Comparison of ENCODE assay signal across 8 cellular contexts in the genomic region with DNA sequence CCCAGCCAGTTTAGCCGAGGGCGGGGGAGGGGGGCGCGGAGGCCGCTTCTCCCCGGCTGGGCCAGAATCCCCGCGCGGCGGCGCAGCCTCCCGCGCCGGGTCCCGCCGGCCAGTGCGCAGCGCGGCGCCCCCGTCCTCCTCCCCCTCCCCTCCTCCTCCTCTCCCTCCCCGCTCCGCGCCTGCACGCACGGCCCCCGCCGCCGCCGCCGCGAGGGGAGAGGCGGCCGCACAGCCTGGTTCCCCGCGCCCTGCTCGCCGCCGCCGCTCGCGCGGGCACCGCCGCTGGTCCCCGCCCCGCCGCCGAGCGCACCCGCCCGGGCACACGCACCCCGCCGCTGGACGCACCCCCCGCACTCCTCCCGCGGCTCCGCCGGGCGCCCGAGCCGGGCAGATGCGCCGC. TPM values are rescaled to one million over a fixed set of nuclear protein-coding genes. Genes with fewer than 3 reads are reported as not detected.
DNase-seq lines count a peak whose midpoint lies in the region; ATAC-seq and TF ChIP-seq lines count a peak whose summit lies in the region.

A gene with protein sequence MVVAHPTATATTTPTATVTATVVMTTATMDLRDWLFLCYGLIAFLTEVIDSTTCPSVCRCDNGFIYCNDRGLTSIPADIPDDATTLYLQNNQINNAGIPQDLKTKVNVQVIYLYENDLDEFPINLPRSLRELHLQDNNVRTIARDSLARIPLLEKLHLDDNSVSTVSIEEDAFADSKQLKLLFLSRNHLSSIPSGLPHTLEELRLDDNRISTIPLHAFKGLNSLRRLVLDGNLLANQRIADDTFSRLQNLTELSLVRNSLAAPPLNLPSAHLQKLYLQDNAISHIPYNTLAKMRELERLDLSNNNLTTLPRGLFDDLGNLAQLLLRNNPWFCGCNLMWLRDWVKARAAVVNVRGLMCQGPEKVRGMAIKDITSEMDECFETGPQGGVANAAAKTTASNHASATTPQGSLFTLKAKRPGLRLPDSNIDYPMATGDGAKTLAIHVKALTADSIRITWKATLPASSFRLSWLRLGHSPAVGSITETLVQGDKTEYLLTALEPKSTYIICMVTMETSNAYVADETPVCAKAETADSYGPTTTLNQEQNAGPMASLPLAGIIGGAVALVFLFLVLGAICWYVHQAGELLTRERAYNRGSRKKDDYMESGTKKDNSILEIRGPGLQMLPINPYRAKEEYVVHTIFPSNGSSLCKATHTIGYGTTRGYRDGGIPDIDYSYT (plus strand): TSS at position 351 of the 400 bp plus-strand sequence. CDS start 80,337 bp downstream, outside the sequence.

- CTCF ChIA-PET in CD4-positive, alpha-beta T cell (lab: Charles Lee): no interaction called here
- CTCF ChIA-PET in PC-3 (lab: Charles Lee): no interaction called here

- peaks cover 8% of the 10 kb centered on the region for H3K4me1 ChIP-seq in PC-3 (ENCODE audit: insufficient read depth, low read length)
- H3K4me1 ChIP-seq in psoas muscle: peaks cover 24% of the 10 kb centered on the region

- ATAC-seq in CD4-positive, alpha-beta T cell (ENCODE audit: poor library complexity): no peak
- ATAC-seq in PC-3: no peak
- ATAC-seq in psoas muscle: no peak
- ATAC-seq in GM18907 (IDR thresholded peaks at IDR 0.05; ENCODE audit: unreplicated experiment): no peak
- ATAC-seq in natural killer cell treated with Interleukin-12 subunit alpha and Interleukin-12 subunit beta and Interleukin-15 and Interleukin-18, amount 100 ng/mL, for 72 hours: no peak
- ATAC-seq in HG02840 (IDR thresholded peaks at IDR 0.05; ENCODE audit: low FRiP score, unreplicated experiment): no peak

- peaks cover 45% of the 10 kb centered on the region for H3K27me3 Mint-ChIP-seq in CD4-positive, alpha-beta T cell
- peaks cover 17 to 21% of the 10 kb centered on the region in 2 donors for H3K27me3 Mint-ChIP-seq in natural killer cell treated with Interleukin-12 subunit alpha and Interleukin-12 subunit beta and Interleukin-15 and Interleukin-18, amount 100 ng/mL, for 72 hours

- H3K79me2 ChIP-seq in PC-3 (ENCODE audit: low read length): no peaks in the 10 kb centered on the region

- no peaks in the 10 kb centered on the region for H3F3A ChIP-seq in PC-3 (ENCODE audit: low read length, unreplicated experiment)

- H3K4me3 Mint-ChIP-seq in CD4-positive, alpha-beta T cell: peak within 1 kb of the TSS; percentile 25
- H3K4me3 Mint-ChIP-seq in natural killer cell treated with Interleukin-12 subunit alpha and Interleukin-12 subunit beta and Interleukin-15 and Interleukin-18, amount 100 ng/mL, for 72 hours: no peak within 1 kb of the TSS

- POLR2A ChIA-PET in CD4-positive, alpha-beta T cell (lab: Charles Lee): no interaction called here
- POLR2A ChIA-PET in PC-3 (lab: Charles Lee; ENCODE audit: unreplicated experiment): no interaction called here

- H3K9me3 Mint-ChIP-seq in CD4-positive, alpha-beta T cell: no peaks in the 10 kb centered on the region
- no peaks in the 10 kb centered on the region for H3K9me3 Mint-ChIP-seq in natural killer cell treated with Interleukin-12 subunit alpha and Interleukin-12 subunit beta and Interleukin-15 and Interleukin-18, amount 100 ng/mL, for 72 hours

- no peak for DNase-seq in CD4-positive, alpha-beta T cell
- no peak for DNase-seq in PC-3
- no peak for DNase-seq in fibroblast of pulmonary artery (ENCODE audit: low read depth)
- no peak for DNase-seq in psoas muscle
- DNase-seq in natural killer cell treated with Interleukin-12 subunit alpha and Interleukin-12 subunit beta and Interleukin-15 and Interleukin-18, amount 100 ng/mL, for 72 hours (ENCODE audit: low spot score): no peak
- DNase-seq in SIG-M5 (lab: John Stamatoyannopoulos, UW): no peak

- 0 to 4% (median 2%) methylated on average over 4 to 49 of the region's 66 CpGs for WGBS in psoas muscle, 3 donors

- no peak within 1 kb of the TSS for H3K9ac ChIP-seq in PC-3 (ENCODE audit: low read length)

- H3K36me3 Mint-ChIP-seq in CD4-positive, alpha-beta T cell (ENCODE audit: low read depth): no peaks in the 10 kb centered on the region
- H3K36me3 Mint-ChIP-seq in natural killer cell treated with Interleukin-12 subunit alpha and Interleukin-12 subunit beta and Interleukin-15 and Interleukin-18, amount 100 ng/mL, for 72 hours: no peaks in the 10 kb centered on the region

- H3K9me2 ChIP-seq in PC-3 (replicated peaks; ENCODE audit: low read length): no peaks in the 10 kb centered on the region

- intact Hi-C loops in CD4-positive, alpha-beta T cell (cut with DNase I, micrococcal nuclease): no loop called here
- intact Hi-C loops in PC-3 (cut with micrococcal nuclease): no loop called here
- intact Hi-C loops in psoas muscle (cut with DNase I): no loop called here

- H3K27ac Mint-ChIP-seq in CD4-positive, alpha-beta T cell: no peak within 1 kb of the TSS
- H3K27ac Mint-ChIP-seq in natural killer cell treated with Interleukin-12 subunit alpha and Interleukin-12 subunit beta and Interleukin-15 and Interleukin-18, amount 100 ng/mL, for 72 hours: no peak within 1 kb of the TSS

- TF ChIP-seq CTCF in CD4-positive, alpha-beta T cell (IDR thresholded peaks at IDR 0.05): no peak
- TF ChIP-seq CTCF in PC-3 (conservative IDR thresholded peaks at IDR 0.05; ENCODE audit: low read depth, low read length) (no peak), fibroblast of pulmonary artery (IDR thresholded peaks at IDR 0.05; ENCODE audit: low read length, missing control alignments) (no peak), psoas muscle (IDR thresholded peaks at IDR 0.05) (no peak)

- no TSS peak for BruUV-seq in PC-3 (replicated peaks; lab: Mats Ljungman, UMichigan)

- peaks cover 6% of the 10 kb centered on the region for H3K4me1 Mint-ChIP-seq in CD4-positive, alpha-beta T cell (ENCODE audit: low read depth)
- peaks cover 4 to 6% of the 10 kb centered on the region in 2 donors for H3K4me1 Mint-ChIP-seq in natural killer cell treated with Interleukin-12 subunit alpha and Interleukin-12 subunit beta and Interleukin-15 and Interleukin-18, amount 100 ng/mL, for 72 hours (ENCODE audit: low read depth in 2 of 2)

- H3K27ac ChIP-seq in CD4-positive, alpha-beta T cell (ENCODE audit: low read depth, low read length): no peak within 1 kb of the TSS
- H3K27ac ChIP-seq in PC-3 (ENCODE audit: low read length): no peak within 1 kb of the TSS
- peak within 1 kb of the TSS; percentile 51 for H3K27ac ChIP-seq in psoas muscle

- H3K4me2 ChIP-seq in PC-3 (ENCODE audit: low read length): peak within 1 kb of the TSS; percentile 93

- peak within 1 kb of the TSS; percentile 50; the same call in 1 of the 2 replicates for H2AFZ ChIP-seq in PC-3 (ENCODE audit: low read length)

- H3K4me3 ChIP-seq in PC-3 (ENCODE audit: low read length) (peak within 1 kb of the TSS; percentile 70), fibroblast of pulmonary artery (replicated peaks; ENCODE audit: low read depth, low read length) (peak within 1 kb of the TSS; percentile 7), psoas muscle (peak within 1 kb of the TSS; percentile 74)

- H3K36me3 ChIP-seq in PC-3 (ENCODE audit: low read depth, low read length): no peaks in the 10 kb centered on the region
- no peaks in the 10 kb centered on the region for H3K36me3 ChIP-seq in psoas muscle (ENCODE audit: insufficient read depth in 1 of 2, low read depth in 1 of 2)

- peaks cover 5% of the 10 kb centered on the region for H4K20me1 ChIP-seq in PC-3 (ENCODE audit: low read length)

- H3K9me3 ChIP-seq in CD4-positive, alpha-beta T cell (ENCODE audit: control insufficient read depth, low read length): no peaks in the 10 kb centered on the region
- H3K9me3 ChIP-seq in PC-3 (ENCODE audit: low read length) (no peaks in the 10 kb centered on the region), psoas muscle (no peaks in the 10 kb centered on the region)

- H3K27me3 ChIP-seq in CD4-positive, alpha-beta T cell (ENCODE audit: control insufficient read depth, insufficient read depth, low read length): peaks cover 53% of the 10 kb centered on the region
- peaks cover 14% of the 10 kb centered on the region for H3K27me3 ChIP-seq in PC-3 (ENCODE audit: low read length)
- no peaks in the 10 kb centered on the region for H3K27me3 ChIP-seq in psoas muscle (ENCODE audit: insufficient read depth in 3 of 3, low read length in 2 of 3)

RNA-seq across cellular contexts. Expression of the gene that starts here (rescaled TPM):
- not detected for total RNA-seq in CD4-positive, alpha-beta T cell
- not detected in 2 replicates for total RNA-seq in PC-3 (2014; rRNA removed)
- total RNA-seq in psoas muscle: under 1 TPM in 3 of 4 donors, not detected in 1; 0.08 to 0.10 (median 0.08) TPM
- polyA plus RNA-seq in psoas muscle: under 1 TPM in 2 of 3 donors, not detected in 1; 0.03 to 0.05 TPM
- total RNA-seq in natural killer cell treated with Interleukin-12 subunit alpha and Interleukin-12 subunit beta and Interleukin-15 and Interleukin-18, amount 100 ng/mL, for 72 hours: not detected

Comparison
In these comparisons a context has a peak if more than half of its experiments do, and no peak if none do; other contexts are left out.
1. H3K4me3 ChIP-seq: peak in every context shown above with its lines; median percentile 74 in psoas muscle; 70 in PC-3; 7 in fibroblast of pulmonary artery.